Comparison of ENCODE assay signal across 8 cellular contexts in genomic region chr6:149235130-149235561, GRCh38.
A peak's percentile ranks its signal among the peaks of the same experiment; 100 is the strongest.
DNase-seq lines count a peak whose midpoint lies in the region; ATAC-seq and TF ChIP-seq lines count a peak whose summit lies in the region.

No MANE protein-coding gene starts in this region.

- peak; percentile 88 for ATAC-seq in GM18517 (IDR thresholded peaks at IDR 0.05; ENCODE audit: unreplicated experiment)
- peak; percentile 71 for ATAC-seq in HG02943 (IDR thresholded peaks at IDR 0.05; ENCODE audit: low read depth, unreplicated experiment)

- peaks cover 0 to 16% (median 6%) of the 10 kb centered on the region in 5 experiments for H3K9me3 Mint-ChIP-seq in brain

- H3K9me3 ChIP-seq in BE2C (peaks cover 4% of the 10 kb centered on the region; the same call in 1 of the 2 replicates), ovary (no peaks in the 10 kb centered on the region), sigmoid colon (no peaks in the 10 kb centered on the region)

- 8 to 29% (median 13%) methylated on average over 3 of the region's 3 CpGs for WGBS in ovary, 3 donors
- 6 to 44% methylated on average over 3 of the region's 3 CpGs for WGBS in sigmoid colon, 2 donors

- TF ChIP-seq EP300 in ovary (IDR thresholded peaks at IDR 0.05) = no peak
- no peak for TF ChIP-seq EP300 in sigmoid colon (IDR thresholded peaks at IDR 0.05)

- H3K27me3 ChIP-seq in BE2C = no peaks in the 10 kb centered on the region
- H3K27me3 ChIP-seq in ovary = no peaks in the 10 kb centered on the region
- no peaks in the 10 kb centered on the region for H3K27me3 ChIP-seq in sigmoid colon

- H3K27ac Mint-ChIP-seq in brain = peak overlapping the region in 4 of 5 experiments; percentile 13 to 88 (median 56)

- H3K27ac ChIP-seq in ovary = no peak overlapping the region
- no peak overlapping the region for H3K27ac ChIP-seq in sigmoid colon

- H3K36me3 Mint-ChIP-seq in brain = no peaks in the 10 kb centered on the region

- peak overlapping the region in 1 of 5 experiments; percentile 28 for H3K4me3 Mint-ChIP-seq in brain

- peaks cover 5% of the 10 kb centered on the region for H3K27me3 Mint-ChIP-seq in brain

- TF ChIP-seq CTCF in BE2C (IDR thresholded peaks at IDR 0.05; ENCODE audit: low read depth, low read length) (no peak), brain (conservative IDR thresholded peaks at IDR 0.05) (no peak), ovary (IDR thresholded peaks at IDR 0.05) (no peak), sigmoid colon (IDR thresholded peaks at IDR 0.05) (no peak)

- H3K4me3 ChIP-seq in BE2C (ENCODE audit: low read depth, low read length) (no peak overlapping the region), ovary (no peak overlapping the region), sigmoid colon (no peak overlapping the region)

- DNase-seq in BE2C = peak; percentile 35
- peak; percentile 53 for DNase-seq in NCI-H226
- DNase-seq in ovary = peak in 3 of 5 donors; percentile 51 to 56 (median 55)
- no peak for DNase-seq in sigmoid colon
- DNase-seq in activated effector memory CD4-positive, alpha-beta T cell treated with Interleukin-2 at 50 U/mL for 16 hours = no peak

- TF ChIP-seq POLR2A in ovary (IDR thresholded peaks at IDR 0.05) (no peak), sigmoid colon (IDR thresholded peaks at IDR 0.05) (no peak)

- intact Hi-C loops in ovary (cut with DNase I) (no loop called here), sigmoid colon (cut with DNase I) (no loop called here)

- H3K4me1 ChIP-seq in BE2C (peaks cover 29% of the 10 kb centered on the region), ovary (ENCODE audit: insufficient read depth) (peaks cover 12% of the 10 kb centered on the region), sigmoid colon (peaks cover 0 to 25% (median 17%) of the 10 kb centered on the region in 4 donors)

- no peaks in the 10 kb centered on the region for H3K36me3 ChIP-seq in BE2C
- no peaks in the 10 kb centered on the region for H3K36me3 ChIP-seq in ovary
- H3K36me3 ChIP-seq in sigmoid colon = no peaks in the 10 kb centered on the region

- H3K4me1 Mint-ChIP-seq in brain = peaks cover 76% of the 10 kb centered on the region

Comparison
In these comparisons a context has a peak if more than half of its experiments do, and no peak if none do; other contexts are left out.
1. DNase-seq: peak in BE2C (single experiment), NCI-H226 (single experiment) and ovary (3 of 5); none in sigmoid colon (single experiment) and activated effector memory CD4-positive, alpha-beta T cell treated with Interleukin-2 at 50 U/mL for 16 hours (single experiment).